Comparison of ENCODE assay signal across 2 cellular contexts in the genomic region with DNA sequence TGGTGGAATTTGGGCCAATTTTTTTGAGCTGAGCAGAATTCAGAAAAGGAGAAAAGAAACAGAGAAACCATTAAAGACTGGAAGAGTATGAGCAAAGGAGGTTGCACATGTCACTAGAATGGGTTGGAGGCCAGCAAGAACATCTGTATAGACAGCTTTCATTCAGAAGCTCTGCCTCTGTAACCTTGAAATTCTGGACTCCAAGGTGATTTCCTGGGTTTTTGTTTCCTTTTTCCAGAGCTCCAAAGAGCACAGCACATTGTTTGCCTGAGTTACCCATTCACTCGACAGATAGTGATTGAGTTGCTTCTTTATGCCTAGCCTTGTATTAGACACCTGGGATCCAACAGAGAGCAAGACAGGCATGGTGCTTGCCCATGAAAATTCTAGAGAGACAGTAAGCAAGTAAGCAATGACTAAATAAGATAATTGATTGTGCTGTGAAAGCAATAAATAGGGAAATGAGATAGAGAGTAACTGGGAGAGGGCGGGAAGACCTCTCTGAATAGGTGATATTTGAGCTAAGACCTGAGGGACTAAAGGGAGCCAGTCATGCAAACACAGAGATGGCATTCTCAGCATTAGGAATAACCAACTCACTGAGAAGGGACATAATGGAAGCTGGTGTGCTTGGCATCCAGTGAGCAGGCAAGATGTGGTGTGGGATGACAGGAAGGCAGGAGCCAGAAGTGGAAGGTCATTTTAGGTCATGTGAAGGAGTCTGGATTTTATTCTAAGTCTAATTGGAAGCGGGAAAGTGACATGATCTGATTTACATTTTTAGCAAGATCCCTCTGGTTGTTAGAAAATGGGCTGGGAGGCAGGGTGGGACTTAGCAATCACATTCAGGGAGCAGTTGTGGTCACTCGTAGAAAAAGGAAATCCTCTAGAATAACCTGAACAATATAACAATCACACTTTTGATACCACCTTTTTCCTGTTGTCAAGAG.
TF ChIP-seq lines count a peak whose summit lies in the region.

No MANE protein-coding gene starts in this region.

TF ChIP-seq in IMR-90, 13 proteins besides CTCF, POLR2A, EP300 and RAD21 (continued from another document):
- TF ChIP-seq ELK1 (IDR thresholded peaks at IDR 0.05; ENCODE audit: borderline replicate concordance, low read depth, low read length) (no peak), MAFK (IDR thresholded peaks at IDR 0.05; ENCODE audit: low read depth, low read length) (no peak), RFX5 (IDR thresholded peaks at IDR 0.05; ENCODE audit: low read depth, low read length) (no peak), CEBPB (IDR thresholded peaks at IDR 0.05; ENCODE audit: low read depth, low read length) (no peak), NFE2L2 (IDR thresholded peaks at IDR 0.05; ENCODE audit: low read depth, low read length) (no peak), CHD1 (IDR thresholded peaks at IDR 0.05; ENCODE audit: low read depth, low read length) (no peak), SMC3 (IDR thresholded peaks at IDR 0.05; ENCODE audit: low read depth, low read length) (no peak), FOS (IDR thresholded peaks at IDR 0.05; ENCODE audit: low read depth, low read length) (no peak), BHLHE40 (IDR thresholded peaks at IDR 0.05; ENCODE audit: low read depth, low read length) (no peak), RCOR1 (IDR thresholded peaks at IDR 0.05; ENCODE audit: insufficient replicate concordance, low read length) (no peak)
- TF ChIP-seq, protein P1, sequence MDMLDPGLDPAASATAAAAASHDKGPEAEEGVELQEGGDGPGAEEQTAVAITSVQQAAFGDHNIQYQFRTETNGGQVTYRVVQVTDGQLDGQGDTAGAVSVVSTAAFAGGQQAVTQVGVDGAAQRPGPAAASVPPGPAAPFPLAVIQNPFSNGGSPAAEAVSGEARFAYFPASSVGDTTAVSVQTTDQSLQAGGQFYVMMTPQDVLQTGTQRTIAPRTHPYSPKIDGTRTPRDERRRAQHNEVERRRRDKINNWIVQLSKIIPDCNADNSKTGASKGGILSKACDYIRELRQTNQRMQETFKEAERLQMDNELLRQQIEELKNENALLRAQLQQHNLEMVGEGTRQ (IDR thresholded peaks at IDR 0.05; ENCODE audit: low read depth, low read length): no peak

TF ChIP-seq in WTC11, 78 proteins besides CTCF, POLR2A, EP300 and RAD21 (continued from another document):
- TF ChIP-seq, protein P2, sequence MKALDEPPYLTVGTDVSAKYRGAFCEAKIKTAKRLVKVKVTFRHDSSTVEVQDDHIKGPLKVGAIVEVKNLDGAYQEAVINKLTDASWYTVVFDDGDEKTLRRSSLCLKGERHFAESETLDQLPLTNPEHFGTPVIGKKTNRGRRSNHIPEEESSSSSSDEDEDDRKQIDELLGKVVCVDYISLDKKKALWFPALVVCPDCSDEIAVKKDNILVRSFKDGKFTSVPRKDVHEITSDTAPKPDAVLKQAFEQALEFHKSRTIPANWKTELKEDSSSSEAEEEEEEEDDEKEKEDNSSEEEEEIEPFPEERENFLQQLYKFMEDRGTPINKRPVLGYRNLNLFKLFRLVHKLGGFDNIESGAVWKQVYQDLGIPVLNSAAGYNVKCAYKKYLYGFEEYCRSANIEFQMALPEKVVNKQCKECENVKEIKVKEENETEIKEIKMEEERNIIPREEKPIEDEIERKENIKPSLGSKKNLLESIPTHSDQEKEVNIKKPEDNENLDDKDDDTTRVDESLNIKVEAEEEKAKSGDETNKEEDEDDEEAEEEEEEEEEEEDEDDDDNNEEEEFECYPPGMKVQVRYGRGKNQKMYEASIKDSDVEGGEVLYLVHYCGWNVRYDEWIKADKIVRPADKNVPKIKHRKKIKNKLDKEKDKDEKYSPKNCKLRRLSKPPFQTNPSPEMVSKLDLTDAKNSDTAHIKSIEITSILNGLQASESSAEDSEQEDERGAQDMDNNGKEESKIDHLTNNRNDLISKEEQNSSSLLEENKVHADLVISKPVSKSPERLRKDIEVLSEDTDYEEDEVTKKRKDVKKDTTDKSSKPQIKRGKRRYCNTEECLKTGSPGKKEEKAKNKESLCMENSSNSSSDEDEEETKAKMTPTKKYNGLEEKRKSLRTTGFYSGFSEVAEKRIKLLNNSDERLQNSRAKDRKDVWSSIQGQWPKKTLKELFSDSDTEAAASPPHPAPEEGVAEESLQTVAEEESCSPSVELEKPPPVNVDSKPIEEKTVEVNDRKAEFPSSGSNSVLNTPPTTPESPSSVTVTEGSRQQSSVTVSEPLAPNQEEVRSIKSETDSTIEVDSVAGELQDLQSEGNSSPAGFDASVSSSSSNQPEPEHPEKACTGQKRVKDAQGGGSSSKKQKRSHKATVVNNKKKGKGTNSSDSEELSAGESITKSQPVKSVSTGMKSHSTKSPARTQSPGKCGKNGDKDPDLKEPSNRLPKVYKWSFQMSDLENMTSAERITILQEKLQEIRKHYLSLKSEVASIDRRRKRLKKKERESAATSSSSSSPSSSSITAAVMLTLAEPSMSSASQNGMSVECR (CRISPR knock-in tag; IDR thresholded peaks at IDR 0.05; ENCODE audit: borderline replicate concordance): no peak
- no peak for TF ChIP-seq ZNF425 (CRISPR knock-in tag; conservative IDR thresholded peaks at IDR 0.05)
- TF ChIP-seq RORB (CRISPR knock-in tag; IDR thresholded peaks at IDR 0.05): no peak
